Comparison of ENCODE assay signal across 8 cellular contexts in genomic region chr2:60550984-60551240, GRCh38. TPM values are rescaled to one million over a fixed set of nuclear protein-coding genes. Genes with fewer than 3 reads are reported as not detected.
A peak's percentile ranks its signal among the peaks of the same experiment; 100 is the strongest.
DNase-seq lines count a peak whose midpoint lies in the region; ATAC-seq and TF ChIP-seq lines count a peak whose summit lies in the region.

No MANE protein-coding gene starts in this region.

- peak overlapping the region; percentile 86 for H3K4me3 Mint-ChIP-seq in activated CD4-positive, alpha-beta T cell treated with anti-CD3 and anti-CD28 coated beads, Interleukin-2, amount 10 ng/mL, durations not matched to agents 24 days and 14 days
- peak overlapping the region; percentile 79 for H3K4me3 Mint-ChIP-seq in activated CD8-positive, alpha-beta T cell treated with anti-CD3 and anti-CD28 coated beads for 36 hours
- H3K4me3 Mint-ChIP-seq in stimulated activated naive B cell treated with anti-CD40 and anti-IgM and Interleukin-4, amounts not matched to agents 10 μg/mL and 1 μg/mL and 100 μg/mL, for 72 hours, result peak overlapping the region; percentile 89 to 94

- TF ChIP-seq CTCF in activated CD8-positive, alpha-beta T cell treated with anti-CD3 and anti-CD28 coated beads for 36 hours (IDR thresholded peaks at IDR 0.05), result no peak

- intact Hi-C loops in activated CD4-positive, alpha-beta T cell treated with anti-CD3 and anti-CD28 coated beads, Interleukin-2, amount 10 ng/mL, durations not matched to agents 24 days and 14 days (cut with micrococcal nuclease), result loop anchor here (2.0 to 5.0 kb wide), 2 partner anchors 1250 to 1524 kb away; no protein-coding TSS in a partner anchor
- intact Hi-C loops in activated CD8-positive, alpha-beta T cell treated with anti-CD3 and anti-CD28 coated beads for 36 hours (cut with micrococcal nuclease), result loop anchor here (10.0 kb wide), 2 partner anchors 666 to 1246 kb away; no protein-coding TSS in a partner anchor

- H3K27ac Mint-ChIP-seq in activated CD4-positive, alpha-beta T cell treated with anti-CD3 and anti-CD28 coated beads, Interleukin-2, amount 10 ng/mL, durations not matched to agents 24 days and 14 days, result no peak overlapping the region
- no peak overlapping the region for H3K27ac Mint-ChIP-seq in activated CD8-positive, alpha-beta T cell treated with anti-CD3 and anti-CD28 coated beads for 36 hours
- peak overlapping the region; percentile 98 for H3K27ac Mint-ChIP-seq in stimulated activated naive B cell treated with anti-CD40 and anti-IgM and Interleukin-4, amounts not matched to agents 10 μg/mL and 1 μg/mL and 100 μg/mL, for 72 hours

- ATAC-seq in activated CD8-positive, alpha-beta T cell treated with anti-CD3 and anti-CD28 coated beads for 36 hours, result no peak
- no peak for ATAC-seq in stimulated activated naive B cell treated with anti-CD40 and anti-IgM and Interleukin-4, amounts not matched to agents 10 μg/mL and 1 μg/mL and 100 μg/mL, for 72 hours (replicated peaks)
- ATAC-seq in HG02938 (IDR thresholded peaks at IDR 0.05; ENCODE audit: unreplicated experiment), result no peak

- no peaks in the 10 kb centered on the region for H3K9me3 ChIP-seq in iPS-18c (ENCODE audit: control insufficient read depth, insufficient read depth, low read length)

- H3K36me3 Mint-ChIP-seq in activated CD4-positive, alpha-beta T cell treated with anti-CD3 and anti-CD28 coated beads, Interleukin-2, amount 10 ng/mL, durations not matched to agents 24 days and 14 days (ENCODE audit: low read depth), result peaks cover 2% of the 10 kb centered on the region
- no peaks in the 10 kb centered on the region for H3K36me3 Mint-ChIP-seq in activated CD8-positive, alpha-beta T cell treated with anti-CD3 and anti-CD28 coated beads for 36 hours (ENCODE audit: low read depth)
- H3K36me3 Mint-ChIP-seq in stimulated activated naive B cell treated with anti-CD40 and anti-IgM and Interleukin-4, amounts not matched to agents 10 μg/mL and 1 μg/mL and 100 μg/mL, for 72 hours, result peaks cover 27 to 41% of the 10 kb centered on the region in 2 donors

- DNase-seq in activated CD4-positive, alpha-beta T cell treated with anti-CD3 and anti-CD28 coated beads, Interleukin-2, amount 10 ng/mL, durations not matched to agents 24 days and 14 days, result no peak
- no peak for DNase-seq in activated CD4-positive, alpha-beta T cell treated with anti-CD3 and anti-CD28 coated beads for 48 hours
- no peak for DNase-seq in activated CD8-positive, alpha-beta T cell treated with anti-CD3 and anti-CD28 coated beads for 36 hours
- no peak for DNase-seq in stimulated activated naive B cell treated with anti-CD40 and anti-IgM and Interleukin-4, amounts not matched to agents 10 μg/mL and 1 μg/mL and 100 μg/mL, for 72 hours
- DNase-seq in HEK293T (ENCODE audit: extremely low spot score) (no peak), SHP77 (lab: John Stamatoyannopoulos, UW) (no peak)

- CTCF ChIA-PET in activated CD8-positive, alpha-beta T cell treated with anti-CD3 and anti-CD28 coated beads for 36 hours (lab: Charles Lee), result interaction anchor here (1.2 to 2.4 kb wide), 4 partner anchors 10 to 31 kb away, joined by 3 to 15 read pairs (median 9); no protein-coding TSS in a partner anchor
- CTCF ChIA-PET in HEK293T (lab: Yijun Ruan, JAX), result interaction anchor here (0.8 to 1.7 kb wide), 4 partner anchors 10 to 165 kb away, joined by 5 to 9 read pairs (median 5); no protein-coding TSS in a partner anchor

- peaks cover 71% of the 10 kb centered on the region for H3K27me3 Mint-ChIP-seq in activated CD4-positive, alpha-beta T cell treated with anti-CD3 and anti-CD28 coated beads, Interleukin-2, amount 10 ng/mL, durations not matched to agents 24 days and 14 days
- peaks cover 62% of the 10 kb centered on the region for H3K27me3 Mint-ChIP-seq in activated CD8-positive, alpha-beta T cell treated with anti-CD3 and anti-CD28 coated beads for 36 hours
- no peaks in the 10 kb centered on the region for H3K27me3 Mint-ChIP-seq in stimulated activated naive B cell treated with anti-CD40 and anti-IgM and Interleukin-4, amounts not matched to agents 10 μg/mL and 1 μg/mL and 100 μg/mL, for 72 hours

- H3K4me3 ChIP-seq in iPS-18c (ENCODE audit: insufficient read depth, low read depth, low read length), result peak overlapping the region; percentile 84

- POLR2A ChIA-PET in activated CD8-positive, alpha-beta T cell treated with anti-CD3 and anti-CD28 coated beads for 36 hours (lab: Charles Lee), result no interaction called here
- POLR2A ChIA-PET in HEK293T (lab: Yijun Ruan, JAX), result interaction anchor here (0.5 to 3.2 kb wide), 11 partner anchors 9 to 111 kb away, joined by 3 to 11 read pairs (median 3); no protein-coding TSS in a partner anchor

- H3K9me3 Mint-ChIP-seq in activated CD4-positive, alpha-beta T cell treated with anti-CD3 and anti-CD28 coated beads, Interleukin-2, amount 10 ng/mL, durations not matched to agents 24 days and 14 days, result no peaks in the 10 kb centered on the region
- H3K9me3 Mint-ChIP-seq in activated CD8-positive, alpha-beta T cell treated with anti-CD3 and anti-CD28 coated beads for 36 hours, result no peaks in the 10 kb centered on the region
- H3K9me3 Mint-ChIP-seq in stimulated activated naive B cell treated with anti-CD40 and anti-IgM and Interleukin-4, amounts not matched to agents 10 μg/mL and 1 μg/mL and 100 μg/mL, for 72 hours, result no peaks in the 10 kb centered on the region

- peaks cover 26% of the 10 kb centered on the region for H3K4me1 Mint-ChIP-seq in activated CD4-positive, alpha-beta T cell treated with anti-CD3 and anti-CD28 coated beads, Interleukin-2, amount 10 ng/mL, durations not matched to agents 24 days and 14 days
- peaks cover 32% of the 10 kb centered on the region for H3K4me1 Mint-ChIP-seq in activated CD8-positive, alpha-beta T cell treated with anti-CD3 and anti-CD28 coated beads for 36 hours (ENCODE audit: low read depth)
- H3K4me1 Mint-ChIP-seq in stimulated activated naive B cell treated with anti-CD40 and anti-IgM and Interleukin-4, amounts not matched to agents 10 μg/mL and 1 μg/mL and 100 μg/mL, for 72 hours, result peaks cover 23 to 33% of the 10 kb centered on the region in 2 donors

TF ChIP-seq in HEK293T, 16 proteins besides CTCF, POLR2A, EP300 and RAD21:
- TF ChIP-seq FOXA1 (IDR thresholded peaks at IDR 0.05) (no peak), TARDBP (IDR thresholded peaks at IDR 0.05) (no peak), PKNOX1 (IDR thresholded peaks at IDR 0.05) (no peak), HDGF (IDR thresholded peaks at IDR 0.05; ENCODE audit: borderline replicate concordance) (no peak), FOXM1 (IDR thresholded peaks at IDR 0.05; ENCODE audit: borderline replicate concordance) (no peak), BHLHE40 (IDR thresholded peaks at IDR 0.05; ENCODE audit: borderline replicate concordance) (no peak), NFRKB (IDR thresholded peaks at IDR 0.05) (no peak), ARNT (IDR thresholded peaks at IDR 0.05) (no peak), SUZ12 (IDR thresholded peaks at IDR 0.05) (no peak)

RNA-seq across cellular contexts. Expression of gene BCL11A, which starts 2.5 kb away (rescaled TPM):
- not detected in 2 replicates for total RNA-seq in activated CD4-positive, alpha-beta T cell treated with anti-CD3 and anti-CD28 coated beads, Interleukin-2, amount 10 ng/mL, durations not matched to agents 24 days and 14 days
- total RNA-seq in activated CD8-positive, alpha-beta T cell treated with anti-CD3 and anti-CD28 coated beads for 36 hours, result under 1 TPM; 0.45 to 0.54 TPM
